20 cellular contexts compared by ENCODE assay signal in genomic region chr7:134473861-134474291, GRCh38. TPM values are rescaled to one million over a fixed set of nuclear protein-coding genes. Genes with fewer than 3 reads are reported as not detected.
DNase-seq lines count a peak whose midpoint lies in the region; ATAC-seq, FAIRE-seq and TF ChIP-seq lines count a peak whose summit lies in the region.
"Had no signal": no experiment of that assay in that cellular context is flagged by ENCODE, and none has a peak within 500 bp of the region (broad histone marks: within the 10 kb centered on the region; RNA-seq: fewer than 3 reads in every experiment).

No MANE protein-coding gene starts in this region.

- peak overlapping the region; percentile 75 to 81 for H3K27ac ChIP-seq in A549
- peak overlapping the region in 3 of 5 donors; percentile 16 to 37 (median 19) for H3K27ac ChIP-seq in adrenal gland
- H3K27ac ChIP-seq in gastroesophageal sphincter: no peak overlapping the region
- H3K27ac ChIP-seq in CD8-positive, alpha-beta T cell (ENCODE audit: low read depth, low read length): no peak overlapping the region
- H3K27ac ChIP-seq: tibial artery had no signal

- H3K36me3 ChIP-seq in adrenal gland (replicated peaks in 1 of 2): no peaks in the 10 kb centered on the region
- H3K36me3 ChIP-seq in gastroesophageal sphincter: no peaks in the 10 kb centered on the region
- no peaks in the 10 kb centered on the region for H3K36me3 ChIP-seq in CD8-positive, alpha-beta T cell (ENCODE audit: insufficient read depth, low read length)
- H3K36me3 ChIP-seq: tibial artery had no signal

- H3K9me3 ChIP-seq in A549 (peaks cover 16% of the 10 kb centered on the region), adrenal gland (replicated peaks in 1 of 3) (no peaks in the 10 kb centered on the region), gastroesophageal sphincter (no peaks in the 10 kb centered on the region)
- H3K9me3 ChIP-seq in CD8-positive, alpha-beta T cell (ENCODE audit: low read length): no peaks in the 10 kb centered on the region
- H3K9me3 ChIP-seq: tibial artery had no signal

- TF ChIP-seq EP300 in A549 (IDR thresholded peaks at IDR 0.05) (peak; percentile 86 to 91; a peak in 3 of 5 replicates), gastroesophageal sphincter (IDR thresholded peaks at IDR 0.05) (no peak)

- CTCF ChIA-PET in A549 (lab: Yijun Ruan, JAX): interaction anchor here (0.7 to 3.0 kb wide), 12 partner anchors 8 to 108 kb away, joined by 3 to 36 read pairs (median 6); partner anchors contain the start of gene AKR1B1
- CTCF ChIA-PET in CD8-positive, alpha-beta T cell (lab: Charles Lee): no interaction called here
- CTCF ChIA-PET in activated CD8-positive, alpha-beta memory T cell treated with anti-CD3 and anti-CD28 coated beads, Interleukin-2, amount 10 ng/mL, durations not matched to agents 7 days and 5 days (lab: Charles Lee): interaction anchor here (2.5 kb wide), 1 partner anchor 15 kb away, joined by 10 read pairs; the partner anchor contains the start of gene AKR1B1

- no peak overlapping the region for H3K4me3 ChIP-seq in A549
- no peak overlapping the region for H3K4me3 ChIP-seq in adrenal gland
- H3K4me3 ChIP-seq in gastroesophageal sphincter: no peak overlapping the region
- H3K4me3 ChIP-seq in CD8-positive, alpha-beta T cell (ENCODE audit: low read depth, low read length): no peak overlapping the region
- H3K4me3 ChIP-seq: tibial artery had no signal

- H3K36me3 Mint-ChIP-seq in CD8-positive, alpha-beta T cell: no peaks in the 10 kb centered on the region
- H3K36me3 Mint-ChIP-seq in activated CD8-positive, alpha-beta memory T cell treated with anti-CD3 and anti-CD28 coated beads, Interleukin-2, amount 10 ng/mL, durations not matched to agents 7 days and 5 days: no peaks in the 10 kb centered on the region

- no peak overlapping the region for H3K4me3 Mint-ChIP-seq in CD8-positive, alpha-beta T cell
- no peak overlapping the region for H3K4me3 Mint-ChIP-seq in activated CD8-positive, alpha-beta memory T cell treated with anti-CD3 and anti-CD28 coated beads, Interleukin-2, amount 10 ng/mL, durations not matched to agents 7 days and 5 days
- H3K4me3 Mint-ChIP-seq: activated naive CD8-positive, alpha-beta T cell treated with anti-CD3 and anti-CD28 coated beads, Interleukin-2, amount 50 U/mL, for 24 hours; naive thymus-derived CD8-positive, alpha-beta T cell had no signal

- no peak for TF ChIP-seq POLR2A in A549 (IDR thresholded peaks at IDR 0.05; ENCODE audit: low read length)
- no peak for TF ChIP-seq POLR2A in adrenal gland (IDR thresholded peaks at IDR 0.05)
- TF ChIP-seq POLR2A in gastroesophageal sphincter (IDR thresholded peaks at IDR 0.05): no peak

- FAIRE-seq in A549 (lab: Jason Lieb, UNC) (peak; percentile 97), RCC 7860 (lab: Jason Lieb, UNC) (no peak)
- FAIRE-seq: D721Med, HTR-8/SVneo had no signal

- intact Hi-C loops in adrenal gland (cut with DNase I): no loop called here
- intact Hi-C loops in CD8-positive, alpha-beta T cell (cut with DNase I, micrococcal nuclease): no loop called here

- H3K27me3 ChIP-seq in adrenal gland (no peaks in the 10 kb centered on the region), gastroesophageal sphincter (no peaks in the 10 kb centered on the region)
- H3K27me3 ChIP-seq in CD8-positive, alpha-beta T cell (ENCODE audit: insufficient read depth, low read length): no peaks in the 10 kb centered on the region
- H3K27me3 ChIP-seq: tibial artery had no signal

- no peaks in the 10 kb centered on the region for H3K4me1 Mint-ChIP-seq in CD8-positive, alpha-beta T cell (ENCODE audit: low read depth)
- no peaks in the 10 kb centered on the region for H3K4me1 Mint-ChIP-seq in activated CD8-positive, alpha-beta memory T cell treated with anti-CD3 and anti-CD28 coated beads, Interleukin-2, amount 10 ng/mL, durations not matched to agents 7 days and 5 days
- H3K4me1 Mint-ChIP-seq: activated naive CD8-positive, alpha-beta T cell treated with anti-CD3 and anti-CD28 coated beads, Interleukin-2, amount 50 U/mL, for 24 hours; naive thymus-derived CD8-positive, alpha-beta T cell had no signal

- WGBS in A549 (ENCODE audit: missing lambda C conversion rate): under 1% methylated on average over 6 of the region's 6 CpGs
- 46 to 66% (median 64%) methylated on average over 6 of the region's 6 CpGs for WGBS in adrenal gland, 4 donors
- 42 to 57% methylated on average over 4 to 6 of the region's 6 CpGs for WGBS in gastroesophageal sphincter (ENCODE audit: low coverage in 1 of 2), 2 donors

- TF ChIP-seq RAD21 in A549 (conservative IDR thresholded peaks at IDR 0.05 in 1 of 2, IDR thresholded peaks at IDR 0.05 in 1 of 2): peak; percentile 12 to 52; a peak in 3 of 5 replicates

- H3K27ac Mint-ChIP-seq in CD8-positive, alpha-beta T cell: no peak overlapping the region
- H3K27ac Mint-ChIP-seq in activated CD8-positive, alpha-beta memory T cell treated with anti-CD3 and anti-CD28 coated beads, Interleukin-2, amount 10 ng/mL, durations not matched to agents 7 days and 5 days: no peak overlapping the region
- H3K27ac Mint-ChIP-seq: activated naive CD8-positive, alpha-beta T cell treated with anti-CD3 and anti-CD28 coated beads, Interleukin-2, amount 50 U/mL, for 24 hours had no signal

- H3K27me3 Mint-ChIP-seq in CD8-positive, alpha-beta T cell (ENCODE audit: low read depth): peaks cover 3% of the 10 kb centered on the region
- H3K27me3 Mint-ChIP-seq in activated CD8-positive, alpha-beta memory T cell treated with anti-CD3 and anti-CD28 coated beads, Interleukin-2, amount 10 ng/mL, durations not matched to agents 7 days and 5 days: peaks cover 9% of the 10 kb centered on the region

- DNase-seq in A549 (ENCODE audit: low read depth in 1 of 2, low spot score in 1 of 2): peak; percentile 75 to 82
- peak; percentile 89 for DNase-seq in HCEC 1CT
- no peak for DNase-seq in adrenal gland
- no peak for DNase-seq in RCC 7860 (ENCODE audit: low spot score)
- no peak for DNase-seq in CD8-positive, alpha-beta T cell
- no peak for DNase-seq in activated CD8-positive, alpha-beta memory T cell treated with anti-CD3 and anti-CD28 coated beads, Interleukin-2, amount 10 ng/mL, durations not matched to agents 7 days and 5 days
- no peak for DNase-seq in stimulated activated naive CD8-positive, alpha-beta T cell treated with anti-CD3 and anti-CD28 coated beads, Interleukin-15, Interleukin-2, amounts not matched to agents 100 U/mL and 50 U/mL, for 24 hours
- DNase-seq: activated naive CD8-positive, alpha-beta T cell treated with anti-CD3 and anti-CD28 coated beads, Interleukin-2, amount 50 U/mL, for 24 hours; activated T-cell treated with anti-CD3 and anti-CD28 coated beads, Interleukin-2, amount 50 U/mL, for 1 hour; MM.1S; naive thymus-derived CD8-positive, alpha-beta T cell; NCI-H1930; NCI-H524; T-helper 1 cell; tibial artery had no signal

- POLR2A ChIA-PET in A549 (lab: Yijun Ruan, JAX): interaction anchor here (1.1 kb wide), 1 partner anchor 25 kb away, joined by 3 read pairs; no protein-coding TSS in a partner anchor
- POLR2A ChIA-PET in CD8-positive, alpha-beta T cell (lab: Charles Lee): no interaction called here

- no peaks in the 10 kb centered on the region for H3K9me3 Mint-ChIP-seq in CD8-positive, alpha-beta T cell
- no peaks in the 10 kb centered on the region for H3K9me3 Mint-ChIP-seq in activated CD8-positive, alpha-beta memory T cell treated with anti-CD3 and anti-CD28 coated beads, Interleukin-2, amount 10 ng/mL, durations not matched to agents 7 days and 5 days (ENCODE audit: low read depth)
- H3K9me3 Mint-ChIP-seq: activated naive CD8-positive, alpha-beta T cell treated with anti-CD3 and anti-CD28 coated beads, Interleukin-2, amount 50 U/mL, for 24 hours had no signal

- TF ChIP-seq CTCF in A549 (IDR thresholded peaks at IDR 0.05) (no peak), adrenal gland (IDR thresholded peaks at IDR 0.05) (no peak), gastroesophageal sphincter (IDR thresholded peaks at IDR 0.05) (no peak)
- no peak for TF ChIP-seq CTCF in CD8-positive, alpha-beta T cell (IDR thresholded peaks at IDR 0.05)

- H3K4me2 ChIP-seq in A549: peak overlapping the region; percentile 49

- peaks cover 55% of the 10 kb centered on the region for H3K4me1 ChIP-seq in A549
- H3K4me1 ChIP-seq in adrenal gland (replicated peaks in 1 of 2): peaks cover 11 to 13% of the 10 kb centered on the region in 2 donors
- H3K4me1 ChIP-seq in gastroesophageal sphincter: no peaks in the 10 kb centered on the region
- no peaks in the 10 kb centered on the region for H3K4me1 ChIP-seq in CD8-positive, alpha-beta T cell (ENCODE audit: insufficient read depth, low read length)
- H3K4me1 ChIP-seq: tibial artery had no signal

- ATAC-seq in A549: peak; percentile 88 to 93
- peak; percentile 68 for ATAC-seq in gastroesophageal sphincter
- no peak for ATAC-seq in CD8-positive, alpha-beta T cell
- no peak for ATAC-seq in activated CD8-positive, alpha-beta memory T cell treated with anti-CD3 and anti-CD28 coated beads, Interleukin-2, amount 10 ng/mL, durations not matched to agents 7 days and 5 days
- ATAC-seq in stimulated activated naive CD8-positive, alpha-beta T cell treated with anti-CD3 and anti-CD28 coated beads, Interleukin-15, Interleukin-2, amounts not matched to agents 100 U/mL and 50 U/mL, for 24 hours: no peak
- ATAC-seq: activated naive CD8-positive, alpha-beta T cell treated with anti-CD3 and anti-CD28 coated beads, Interleukin-2, amount 50 U/mL, for 24 hours; left lobe of liver; naive thymus-derived CD8-positive, alpha-beta T cell had no signal

RNA-seq across cellular contexts. Expression of gene AKR1B1, which starts 15.0 kb away (rescaled TPM):
- 1,636 and 1,761 TPM in 2 replicates for polyA plus RNA-seq in A549 (2011; rRNA removed)
- polyA plus RNA-seq in A549 (2012; cell fraction: cytosol; rRNA removed): 1,617 and 1,738 TPM in 2 replicates
- 1,542 and 1,798 TPM in 2 replicates for polyA plus RNA-seq in A549 (2012; cell fraction: nucleus; rRNA removed)
- 4,339 to 6,918 TPM (median 6,205 TPM) in 3 replicates for polyA plus RNA-seq in A549 (2017; fragmentation: RNase III; extraction: RNeasy Plus Mini Kit Qiagen cat#74134 plus additional on column Dnase treatment)
- 620 and 678 TPM in 2 replicates for polyA minus RNA-seq in A549 (2011; rRNA and poly(A)+ RNA removed)
- 1,000 to 10,000 TPM; 1,560 to 4,669 (median 4,059) TPM for total RNA-seq in adrenal gland
- polyA plus RNA-seq in adrenal gland: 1,000 to 10,000 TPM; 1,140 to 3,530 (median 1,408) TPM
- 10 to 100 TPM; 34.1 to 55.2 (median 41.1) TPM for total RNA-seq in gastroesophageal sphincter
- total RNA-seq in CD8-positive, alpha-beta T cell: 10 to 100 TPM; 63.9 to 67.6 TPM
- total RNA-seq in activated CD8-positive, alpha-beta memory T cell treated with anti-CD3 and anti-CD28 coated beads, Interleukin-2, amount 10 ng/mL, durations not matched to agents 7 days and 5 days: 100 to 1,000 TPM in 1 of 2 experiments, 10 to 100 TPM in 1; 96.2 to 113 TPM

RNA-seq across cellular contexts. Expression of gene AKR1B10, which starts 53.5 kb away (rescaled TPM):
- polyA plus RNA-seq in A549 (2011; rRNA removed) (5,007 and 5,423 TPM in 2 replicates), A549 (2017; fragmentation: RNase III; extraction: RNeasy Plus Mini Kit Qiagen cat#74134 plus additional on column Dnase treatment) (2,953 to 3,542 TPM (median 3,237 TPM) in 3 replicates), adrenal gland (1 to 10 TPM; 1.7 to 2.9 (median 2.5) TPM)
- polyA plus RNA-seq in A549 (2012; cell fraction: cytosol; rRNA removed): 2,033 and 2,091 TPM in 2 replicates
- polyA plus RNA-seq in A549 (2012; cell fraction: nucleus; rRNA removed): 892 and 1,126 TPM in 2 replicates
- polyA minus RNA-seq in A549 (2011; rRNA and poly(A)+ RNA removed): 2,016 and 2,285 TPM in 2 replicates
- total RNA-seq in adrenal gland (10 to 100 TPM in 2 of 8 donors, 1 to 10 TPM in 5, not detected in 1; 1.3 to 26.8 (median 7.9) TPM), gastroesophageal sphincter (10 to 100 TPM in 1 of 4 donors, 1 to 10 TPM in 2, under 1 TPM in 1; 0.81 to 40.9 (median 3.7) TPM)
- not detected for total RNA-seq in CD8-positive, alpha-beta T cell
- total RNA-seq in activated CD8-positive, alpha-beta memory T cell treated with anti-CD3 and anti-CD28 coated beads, Interleukin-2, amount 10 ng/mL, durations not matched to agents 7 days and 5 days: not detected
- total RNA-seq: chondrocyte; naive thymus-derived CD8-positive, alpha-beta T cell had no signal
- polyA plus RNA-seq: naive thymus-derived CD8-positive, alpha-beta T cell had no signal

Comparison
In these comparisons a context has a peak if more than half of its experiments do, and no peak if none do; other contexts are left out.
1. ATAC-seq: peak in A549 (2 of 2) and gastroesophageal sphincter (single experiment); none in CD8-positive, alpha-beta T cell (single experiment), activated CD8-positive, alpha-beta memory T cell treated with anti-CD3 and anti-CD28 coated beads, Interleukin-2, amount 10 ng/mL, durations not matched to agents 7 days and 5 days (single experiment) and stimulated activated naive CD8-positive, alpha-beta T cell treated with anti-CD3 and anti-CD28 coated beads, Interleukin-15, Interleukin-2, amounts not matched to agents 100 U/mL and 50 U/mL, for 24 hours (single experiment).
2. DNase-seq: peak in A549 (2 of 2) and HCEC 1CT (single experiment); none in adrenal gland (0 of 7), RCC 7860 (single experiment), CD8-positive, alpha-beta T cell (0 of 7), activated CD8-positive, alpha-beta memory T cell treated with anti-CD3 and anti-CD28 coated beads, Interleukin-2, amount 10 ng/mL, durations not matched to agents 7 days and 5 days (single experiment) and stimulated activated naive CD8-positive, alpha-beta T cell treated with anti-CD3 and anti-CD28 coated beads, Interleukin-15, Interleukin-2, amounts not matched to agents 100 U/mL and 50 U/mL, for 24 hours (single experiment).
3. H3K27ac ChIP-seq: peak in A549 (2 of 2) and adrenal gland (3 of 5); none in gastroesophageal sphincter (0 of 4) and CD8-positive, alpha-beta T cell (single experiment).
4. RNA of gene AKR1B1, which starts 15.0 kb away (total RNA-seq): 1,560 to 4,669 TPM in adrenal gland; 96.2 to 113 TPM in activated CD8-positive, alpha-beta memory T cell treated with anti-CD3 and anti-CD28 coated beads, Interleukin-2, amount 10 ng/mL, durations not matched to agents 7 days and 5 days, 63.9 to 67.6 TPM in CD8-positive, alpha-beta T cell and 34.1 to 55.2 TPM in gastroesophageal sphincter; every median in the first group is over 10 times any median in the second.